ENCODE assay signal across 8 cellular contexts in genomic region chr4:180668732-180669131, GRCh38.
"Had no signal": no experiment of that assay in that cellular context is flagged by ENCODE, and none has a peak within 500 bp of the region (broad histone marks: within the 10 kb centered on the region; RNA-seq: fewer than 3 reads in every experiment).

No MANE protein-coding gene starts in this region.

- H3K4me2 ChIP-seq: GM23338 had no signal

- FAIRE-seq: H1, H54, HTR-8/SVneo had no signal

- DNase-seq: H9, HCEC 1CT, IMR-90, KG1 had no signal

- H2AFZ ChIP-seq: GM23338 had no signal

- ATAC-seq: GM23338 had no signal

- H3K4me3 ChIP-seq: GM23338 had no signal
